In the genomic region with DNA sequence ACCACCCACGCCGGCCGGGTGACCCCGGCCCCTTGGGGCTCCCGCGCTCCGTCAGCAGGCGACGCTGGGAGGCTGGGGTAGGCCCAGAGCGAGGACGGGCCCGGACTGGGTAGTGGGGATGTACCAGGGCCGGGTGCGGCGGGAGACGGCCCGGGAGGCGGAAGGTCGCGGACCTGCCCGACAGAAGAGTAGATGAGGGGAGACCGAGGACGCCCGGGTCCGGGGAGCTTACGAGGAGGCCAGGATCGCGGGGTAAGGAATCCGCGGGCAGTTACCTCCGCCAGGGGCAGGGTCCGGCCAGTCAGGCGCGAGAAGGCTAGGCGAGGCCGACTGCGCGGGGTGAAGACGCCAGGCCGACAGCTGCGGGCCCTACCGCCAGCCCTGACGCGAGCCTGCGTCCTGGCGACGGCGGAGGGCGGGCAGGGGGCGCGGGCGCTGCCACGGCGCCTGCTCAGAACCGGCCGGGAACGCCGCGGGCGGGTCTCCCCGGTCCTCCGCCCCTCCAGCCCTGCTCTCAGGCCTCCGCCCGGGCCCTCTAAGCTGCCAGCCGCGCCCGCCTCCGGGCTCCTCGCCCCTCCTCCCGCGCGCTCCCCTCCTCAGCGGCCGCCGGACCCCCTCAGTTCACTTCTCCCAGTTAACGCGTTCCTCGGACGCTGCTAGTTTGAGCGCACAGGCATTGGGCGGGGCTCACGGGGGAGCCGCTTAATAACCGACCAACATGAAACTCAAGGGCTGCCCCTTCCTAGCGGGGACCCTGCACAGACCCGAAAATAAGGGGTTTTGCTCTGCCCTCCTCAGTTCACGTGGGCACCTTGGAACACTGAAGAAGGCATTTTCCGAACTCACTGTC, we compare ENCODE assay signal across 8 cellular contexts. TPM values are rescaled to one million over a fixed set of nuclear protein-coding genes. Genes with fewer than 3 reads are reported as not detected.
DNase-seq lines count a peak whose midpoint lies in the region; ATAC-seq and TF ChIP-seq lines count a peak whose summit lies in the region.

A gene (minus strand): TSS at position 407 of the 850 bp plus-strand sequence. CDS start 1,678 bp downstream, outside the sequence.

- H3K27ac ChIP-seq in KOPT-K1 (ENCODE audit: low read depth, low read length, poor library complexity, severe bottlenecking), result peak within 1 kb of the TSS; percentile 67
- peak within 1 kb of the TSS; percentile 77 for H3K27ac ChIP-seq in SJSA1
- peak within 1 kb of the TSS; percentile 91 to 95 for H3K27ac ChIP-seq in thoracic aorta

- TF ChIP-seq CTCF in omental fat pad (IDR thresholded peaks at IDR 0.05), result no peak
- no peak for TF ChIP-seq CTCF in thoracic aorta (IDR thresholded peaks at IDR 0.05)

- H3K27me3 ChIP-seq in SJSA1 (replicated peaks), result no peaks in the 10 kb centered on the region
- no peaks in the 10 kb centered on the region for H3K27me3 ChIP-seq in thoracic aorta (replicated peaks; ENCODE audit: insufficient read depth)

- DNase-seq in ELF-1 (ENCODE audit: low read depth, low spot score) (peak; percentile 87), SJSA1 (ENCODE audit: low read depth in 1 of 2, low spot score in 2 of 2) (peak; percentile 82 to 88), globus pallidus (ENCODE audit: low spot score) (peak; percentile 80), omental fat pad (ENCODE audit: low spot score) (peak; percentile 29), thoracic aorta (ENCODE audit: low spot score) (peak; percentile 3)
- DNase-seq in activated naive CD4-positive, alpha-beta T cell treated with anti-CD3 and anti-CD28 coated beads, Interleukin-2, amount 50 U/mL, for 16 hours, result peak; percentile 62

- peaks cover 11% of the 10 kb centered on the region for H3K4me1 ChIP-seq in SJSA1 (replicated peaks)
- peaks cover 14 to 21% of the 10 kb centered on the region in 2 donors for H3K4me1 ChIP-seq in thoracic aorta (ENCODE audit: control insufficient read depth in 1 of 2, low read depth in 2 of 2)

- H3K36me3 ChIP-seq in KOPT-K1 (ENCODE audit: insufficient read depth, low read length) (peaks cover 9% of the 10 kb centered on the region; the same call in 1 of the 2 replicates), SJSA1 (peaks cover 13% of the 10 kb centered on the region), thoracic aorta (no peaks in the 10 kb centered on the region)

- H3K4me3 ChIP-seq in SJSA1, result peak within 1 kb of the TSS; percentile 77
- peak within 1 kb of the TSS; percentile 100 for H3K4me3 ChIP-seq in thoracic aorta

- ATAC-seq in GM21825 (IDR thresholded peaks at IDR 0.05; ENCODE audit: unreplicated experiment) (peak; percentile 78), omental fat pad (ENCODE audit: low FRiP score) (peak; percentile 98), thoracic aorta (ENCODE audit: insufficient number of reproducible peaks, low FRiP score, low read depth) (peak; percentile 69)

- H3K9me3 ChIP-seq in KOPT-K1 (ENCODE audit: insufficient read depth, low read length, poor library complexity, severe bottlenecking), result peaks cover 4% of the 10 kb centered on the region
- no peaks in the 10 kb centered on the region for H3K9me3 ChIP-seq in SJSA1 (replicated peaks)
- no peaks in the 10 kb centered on the region for H3K9me3 ChIP-seq in thoracic aorta

RNA-seq across cellular contexts. Expression of the gene that starts here (rescaled TPM):
- total RNA-seq in SJSA1 (2014; rRNA removed; shearing (Covaris generic)), result 15.5 and 16.1 TPM in 2 replicates
- total RNA-seq in omental fat pad (10 to 100 TPM; 15.9 to 32.6 (median 27.1) TPM), thoracic aorta (10 to 100 TPM; 24.1 to 44.0 TPM)

Comparison
In these comparisons a context has a peak if more than half of its experiments do, and no peak if none do; other contexts are left out.
1. Peak in every context shown above with its lines: DNase-seq, ATAC-seq, H3K4me3 ChIP-seq and H3K27ac ChIP-seq.
2. DNase-seq: peak in every context shown above with its lines; median percentile 87 in ELF-1; 85 in SJSA1; 80 in globus pallidus; 62 in activated naive CD4-positive, alpha-beta T cell treated with anti-CD3 and anti-CD28 coated beads, Interleukin-2, amount 50 U/mL, for 16 hours; 29 in omental fat pad; 3 in thoracic aorta.